In genomic region chr18:60950634-60951033, GRCh38 we compare ENCODE assay signal across 27 cellular contexts.
"Had no signal": no experiment of that assay in that cellular context is flagged by ENCODE, and none has a peak within 500 bp of the region (broad histone marks: within the 10 kb centered on the region; RNA-seq: fewer than 3 reads in every experiment).

No MANE protein-coding gene starts in this region.

- H3K4me1 ChIP-seq: left ventricle myocardium inferior, neural progenitor cell, right atrium auricular region, right lobe of liver, suprapubic skin, tibial artery, uterus had no signal

- H3K27me3 ChIP-seq: neural progenitor cell, neutrophil, right atrium auricular region, right lobe of liver, suprapubic skin, tibial artery, uterus had no signal

- H3K4me3 ChIP-seq: left ventricle myocardium inferior, lung, neural progenitor cell, right atrium auricular region, right lobe of liver, suprapubic skin, thoracic aorta, tibial artery, uterus had no signal

- ATAC-seq: left colon; natural killer cell; stimulated activated naive B cell treated with anti-CD40 and anti-IgM and Interleukin-4, amounts not matched to agents 10 μg/mL and 1 μg/mL and 100 μg/mL, for 72 hours; stimulated activated naive CD8-positive, alpha-beta T cell treated with anti-CD3 and anti-CD28 coated beads, Interleukin-15, Interleukin-2, amounts not matched to agents 100 U/mL and 50 U/mL, for 24 hours had no signal

- H3K27ac ChIP-seq: left ventricle myocardium inferior, neural progenitor cell, neutrophil, right atrium auricular region, right lobe of liver, suprapubic skin, thoracic aorta, tibial artery, uterus had no signal

- H3K9ac ChIP-seq: neural progenitor cell had no signal

- H3K36me3 ChIP-seq: left ventricle myocardium inferior, neural progenitor cell, neutrophil, right atrium auricular region, right lobe of liver, suprapubic skin, thoracic aorta, tibial artery, uterus had no signal

- FAIRE-seq: islet of Langerhans, kidney had no signal

- DNase-seq: hypothalamus; immature natural killer cell; kidney; left colon; left ventricle myocardium inferior; mesendoderm; naive B cell; natural killer cell; nephron progenitor cell; occipital lobe; right lobe of liver; stimulated activated CD4-positive, alpha-beta T cell treated with anti-CD3 and anti-CD28 coated beads, Interleukin-12 subunit alpha, Interleukin-12 subunit beta, amount 100 ng/mL, for 4 hours; stimulated activated CD4-positive, alpha-beta T cell treated with anti-CD3 and anti-CD28 coated beads, Interleukin-15, amount 100 ng/mL, for 24 hours; stimulated activated CD4-positive, alpha-beta T cell treated with anti-CD3 and anti-CD28 coated beads, Interleukin-2, amount 100 ng/mL, for 24 hours; stimulated activated CD4-positive, alpha-beta T cell treated with anti-CD3 and anti-CD28 coated beads, Interleukin-4, amount 100 ng/mL, for 1 hour; stimulated activated naive B cell treated with anti-CD40 and anti-IgM and Interleukin-4, amounts not matched to agents 10 μg/mL and 1 μg/mL and 100 μg/mL, for 72 hours; stimulated activated naive CD8-positive, alpha-beta T cell treated with anti-CD3 and anti-CD28 coated beads, Interleukin-15, Interleukin-2, amounts not matched to agents 100 U/mL and 50 U/mL, for 24 hours; tibial artery; trophoblast cell; uterus had no signal

- H2AFZ ChIP-seq: neural progenitor cell had no signal

- H3K4me2 ChIP-seq: neural progenitor cell had no signal

- H3K9me3 ChIP-seq: left ventricle myocardium inferior, neutrophil, right atrium auricular region, right lobe of liver, suprapubic skin, thoracic aorta, tibial artery, uterus had no signal
